ENCODE assay signal across 1 cellular context in genomic region chr1:27368872-27369703, GRCh38.
TF ChIP-seq lines count a peak whose summit lies in the region.

No MANE protein-coding gene starts in this region.

TF ChIP-seq in IMR-90, 13 proteins besides CTCF, POLR2A, EP300 and RAD21:
- peak; percentile 35; the same call in 1 of the 2 replicates for TF ChIP-seq SMC3 (IDR thresholded peaks at IDR 0.05; ENCODE audit: low read depth, low read length)
- TF ChIP-seq CEBPB (IDR thresholded peaks at IDR 0.05; ENCODE audit: low read depth, low read length): no peak
TF ChIP-seq in IMR-90: peak in this region for 1.
